6 cellular contexts compared by ENCODE assay signal in the genomic region with DNA sequence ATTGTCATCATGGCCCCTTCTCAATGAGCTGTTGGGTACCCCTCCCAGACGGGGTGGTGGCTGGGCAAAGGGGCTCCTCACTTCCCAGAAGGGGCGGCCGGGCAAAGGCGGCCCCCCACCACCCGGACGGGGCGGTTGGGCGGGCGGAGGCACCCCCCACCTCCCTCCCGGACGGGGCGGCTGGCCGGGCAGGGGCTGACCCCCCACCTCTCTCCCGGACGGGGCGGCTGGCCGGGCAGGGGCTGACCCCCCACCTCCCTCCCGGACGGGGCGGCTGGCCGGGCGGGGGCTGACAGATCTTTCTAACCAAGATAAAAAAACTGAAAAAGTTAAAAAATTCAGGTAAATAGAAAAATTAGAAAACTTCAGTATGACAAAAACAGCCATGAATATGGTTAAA. TPM values are rescaled to one million over a fixed set of nuclear protein-coding genes. Genes with fewer than 3 reads are reported as not detected.
"Had no signal": no experiment of that assay in that cellular context is flagged by ENCODE, and none has a peak within 500 bp of the region (broad histone marks: within the 10 kb centered on the region; RNA-seq: fewer than 3 reads in every experiment).

No MANE protein-coding gene starts in this region.

RNA-seq across cellular contexts. Expression of gene MEFV, which starts 14.8 kb away (rescaled TPM):
- total RNA-seq: dermis microvascular lymphatic vessel endothelial cell, endodermal cell, endothelial cell of umbilical vein, epithelial cell of proximal tubule, foreskin keratinocyte, glomerular endothelial cell had no signal
